ENCODE assay signal across 21 cellular contexts in genomic region chr19:47022140-47022536, GRCh38. TPM values are rescaled to one million over a fixed set of nuclear protein-coding genes. Genes with fewer than 3 reads are reported as not detected.
"Had no signal": no experiment of that assay in that cellular context is flagged by ENCODE, and none has a peak within 500 bp of the region (broad histone marks: within the 10 kb centered on the region; RNA-seq: fewer than 3 reads in every experiment).

No MANE protein-coding gene starts in this region.

- H3K4me3 ChIP-seq: body of pancreas, ovary, prostate gland had no signal

- H3K27ac ChIP-seq: body of pancreas, lower lobe of right lung, ovary, prostate gland, spleen, upper lobe of left lung, VCaP had no signal

- ATAC-seq: activated CD8-positive, alpha-beta memory T cell treated with anti-CD3 and anti-CD28 coated beads, Interleukin-2, amount 10 ng/mL, durations not matched to agents 7 days and 5 days; activated CD8-positive, alpha-beta T cell treated with anti-CD3 and anti-CD28 coated beads for 36 hours; lower lobe of right lung; naive thymus-derived CD8-positive, alpha-beta T cell; stimulated activated naive CD8-positive, alpha-beta T cell treated with anti-CD3 and anti-CD28 coated beads, Interleukin-15, Interleukin-2, amounts not matched to agents 100 U/mL and 50 U/mL, for 24 hours; T-cell had no signal

- H3K36me3 ChIP-seq: lower lobe of right lung, ovary, prostate gland, spleen, upper lobe of left lung had no signal

- H3K9me3 ChIP-seq: body of pancreas, lower lobe of right lung, ovary, prostate gland, spleen, upper lobe of left lung had no signal

- FAIRE-seq: islet of Langerhans had no signal

- DNase-seq: activated CD4-positive, alpha-beta T cell treated with anti-CD3 and anti-CD28 coated beads, Interleukin-2, amount 10 ng/mL, durations not matched to agents 7 days and 5 days; activated CD4-positive, CD25-positive, alpha-beta regulatory T cell treated with anti-CD3 and anti-CD28 coated beads, Interleukin-2, amount 50 U/mL, for 72 hours; activated CD8-positive, alpha-beta memory T cell treated with anti-CD3 and anti-CD28 coated beads, Interleukin-2, amount 10 ng/mL, durations not matched to agents 7 days and 5 days; activated CD8-positive, alpha-beta T cell treated with anti-CD3 and anti-CD28 coated beads for 36 hours; activated gamma-delta T cell treated with Interleukin-2 at 50 U/mL for 16 hours; activated T-cell treated with anti-CD3 and anti-CD28 coated beads for 4 hours; anterior cingulate cortex; body of pancreas; effector CD4-positive, alpha-beta T cell; erythroblast; lower lobe of right lung; naive thymus-derived CD8-positive, alpha-beta T cell; ovary; stimulated activated CD4-positive, alpha-beta T cell treated with anti-CD3 and anti-CD28 coated beads, Interleukin-4, amount 100 ng/mL, for 24 hours; stimulated activated naive CD8-positive, alpha-beta T cell treated with anti-CD3 and anti-CD28 coated beads, Interleukin-15, Interleukin-2, amounts not matched to agents 100 U/mL and 50 U/mL, for 24 hours; T-cell had no signal

RNA-seq across cellular contexts. Expression of gene NPAS1, which starts 2.5 kb away (rescaled TPM):
- total RNA-seq: activated CD4-positive, alpha-beta T cell treated with anti-CD3 and anti-CD28 coated beads, Interleukin-2, amount 10 ng/mL, durations not matched to agents 7 days and 5 days; body of pancreas had no signal
